In the genomic region with DNA sequence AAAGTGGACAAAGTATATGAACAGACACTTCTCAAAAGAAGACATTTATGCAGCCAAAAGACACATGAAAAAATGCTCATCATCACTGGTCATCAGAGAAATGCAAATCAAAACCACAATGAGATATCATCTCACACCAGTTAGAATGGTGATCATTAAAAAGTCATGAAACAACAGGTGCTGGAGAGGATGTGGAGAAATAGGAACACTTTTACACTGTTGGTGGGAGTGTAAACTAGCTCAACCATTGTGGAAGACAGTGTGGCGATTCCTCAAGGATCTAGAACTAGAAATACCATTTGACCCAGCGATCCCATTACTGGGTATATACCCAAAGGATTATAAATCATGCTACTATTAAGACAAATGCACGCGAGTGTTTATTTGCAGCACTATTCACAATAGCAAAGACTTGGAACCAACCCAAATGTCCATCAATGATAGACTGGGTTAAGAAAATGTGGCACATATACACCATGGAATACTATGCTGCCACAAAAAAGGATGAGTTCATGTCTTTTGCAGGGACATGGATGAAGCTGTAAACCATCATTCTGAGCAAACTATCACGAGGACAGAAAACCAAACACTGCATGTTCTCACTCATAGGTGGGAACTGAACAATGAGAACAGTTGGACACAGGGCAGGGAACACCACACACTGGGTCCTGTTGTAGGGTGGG, we compare ENCODE assay signal across 3 cellular contexts.
A peak's percentile ranks its signal among the peaks of the same experiment; 100 is the strongest.
DNase-seq lines count a peak whose midpoint lies in the region; ATAC-seq, FAIRE-seq and TF ChIP-seq lines count a peak whose summit lies in the region.
"Not testable (repeated sequence)": the region's sequence is repeated elsewhere in the genome, so short reads cannot be mapped to it uniquely, and the experiment has no call there.

No MANE protein-coding gene starts in this region.

- not testable (repeated sequence) for H3K27me3 ChIP-seq in HCT116 (ENCODE audit: insufficient read depth, low read length); K562 (ENCODE audit: control insufficient read depth in 2 of 2, insufficient read depth in 2 of 2, low read length in 2 of 2)

- not testable (repeated sequence) for ATAC-seq in HCT116, K562

- BruUV-seq in HCT116 (replicated peaks; lab: Mats Ljungman, UMichigan); K562 (replicated peaks; lab: Mats Ljungman, UMichigan): not testable (repeated sequence)

- H3K36me3 ChIP-seq in HCT116 (ENCODE audit: control insufficient read depth in 1 of 2, insufficient read depth in 2 of 2, low read length in 2 of 2); HEK293 (ENCODE audit: control insufficient read depth in 2 of 2, insufficient read depth in 1 of 2, low read length in 2 of 2); K562 (ENCODE audit: control insufficient read depth, insufficient read depth, low read length): not testable (repeated sequence)

- CTCF ChIA-PET in HCT116 (lab: Charles Lee); K562 (lab: Yijun Ruan, JAX; ENCODE audit: low intra/inter-chr PET ratio): not testable (repeated sequence)
- CTCF ChIA-PET in HEK293 (lab: Yijun Ruan, JAX), result interaction anchor here (0.6 to 5.3 kb wide), 6 partner anchors 87 to 1615 kb away, joined by 3 to 74 read pairs (median 4); no protein-coding TSS in a partner anchor

- not testable (repeated sequence) for H4K20me1 ChIP-seq in HCT116 (ENCODE audit: insufficient read depth); K562 (replicated peaks; ENCODE audit: control insufficient read depth, insufficient read depth, low read length)

- FAIRE-seq in K562 (lab: Jason Lieb, UNC), result not testable (repeated sequence)

- not testable (repeated sequence) for H3K79me2 ChIP-seq in HCT116 (ENCODE audit: insufficient read depth, low read length); K562 (ENCODE audit: control insufficient read depth, insufficient read depth, low read length)

- intact Hi-C loops in HCT116 (cut with micrococcal nuclease); K562 (cut with micrococcal nuclease): not testable (repeated sequence)

- POLR2A ChIA-PET in HCT116 (lab: Charles Lee); HEK293 (lab: Yijun Ruan, JAX); K562 (lab: Yijun Ruan, JAX): not testable (repeated sequence)

- peaks cover 6 to 17% of the 10 kb centered on the region in 2 experiments; a peak in 3 of 4 replicates for H3K4me1 ChIP-seq in HCT116 (ENCODE audit: control insufficient read depth in 1 of 2, insufficient read depth in 2 of 2, low read length in 2 of 2)
- not testable (repeated sequence) for H3K4me1 ChIP-seq in HEK293 (ENCODE audit: control insufficient read depth, insufficient read depth, low read length); K562 (replicated peaks in 1 of 2; ENCODE audit: control insufficient read depth in 2 of 2, insufficient read depth in 2 of 2, low read length in 2 of 2)

- not testable (repeated sequence) for H2AFZ ChIP-seq in HCT116 (ENCODE audit: low read depth, low read length, poor library complexity, severe bottlenecking); K562 (ENCODE audit: low read depth, low read length)

- not testable (repeated sequence) for H3K9me1 ChIP-seq in K562 (ENCODE audit: control insufficient read depth, insufficient read depth, low read length)

- not testable (repeated sequence) for DNase-seq in HCT116 (ENCODE audit: low read depth, low spot score); K562 (ENCODE audit: extremely low read depth in 1 of 4, low spot score in 3 of 4)

- H3K4me2 ChIP-seq in HCT116 (ENCODE audit: low read length), result peak overlapping the region; percentile 84; the same call in 1 of the 2 replicates
- not testable (repeated sequence) for H3K4me2 ChIP-seq in K562 (ENCODE audit: insufficient read depth, low read length)

- TF ChIP-seq RAD21 in HCT116 (IDR thresholded peaks at IDR 0.05; ENCODE audit: low read depth); K562 (CRISPR knock-in tag; conservative IDR thresholded peaks at IDR 0.05 in 1 of 2, IDR thresholded peaks at IDR 0.05 in 1 of 2): not testable (repeated sequence)

- RAD21 ChIA-PET in HCT116 (lab: Charles Lee; ENCODE audit: low non-redundant PET in 1 of 2, low total read pairs in 2 of 2, uncharacterized antibody in 2 of 2, unreplicated experiment in 2 of 2), result not testable (repeated sequence)

- not testable (repeated sequence) for H3K27ac ChIP-seq in HCT116 (ENCODE audit: low read depth, low read length); HEK293 (ENCODE audit: extremely low read depth, low read depth, low read length); K562 (ENCODE audit: extremely low read depth, low read depth, low read length)

- not testable (repeated sequence) for H3K9me3 ChIP-seq in HCT116 (ENCODE audit: control insufficient read depth in 1 of 2, insufficient read depth in 1 of 2, low read depth in 1 of 2, low read length in 2 of 2); HEK293 (ENCODE audit: control insufficient read depth, insufficient read depth, low read depth, low read length); K562 (replicated peaks; ENCODE audit: control insufficient read depth, insufficient read depth, low read depth, low read length)

- WGBS in K562 (ENCODE audit: insufficient coverage, low coverage, missing lambda C conversion rate), result 0% methylated on average over 5 of the region's 5 CpGs

- in situ Hi-C loops in K562 (cut with MboI), result not testable (repeated sequence)

- H3K9me2 ChIP-seq in HCT116 (ENCODE audit: insufficient read depth), result not testable (repeated sequence)

- not testable (repeated sequence) for TF ChIP-seq POLR2A in HCT116 (IDR thresholded peaks at IDR 0.05; ENCODE audit: borderline replicate concordance, extremely low read depth, insufficient read depth, insufficient read length); K562 (conservative IDR thresholded peaks at IDR 0.05)

- TF ChIP-seq EP300 in K562 (IDR thresholded peaks at IDR 0.05; ENCODE audit: low read length), result not testable (repeated sequence)

- not testable (repeated sequence) for H3K9ac ChIP-seq in HCT116 (ENCODE audit: low read length); K562 (ENCODE audit: insufficient read depth in 1 of 2, low read depth in 2 of 2, low read length in 2 of 2)

- not testable (repeated sequence) for TF ChIP-seq CTCF in HCT116 (IDR thresholded peaks at IDR 0.05 in 2 of 3, conservative IDR thresholded peaks at IDR 0.05 in 1 of 3; ENCODE audit: borderline replicate concordance in 1 of 3, insufficient read depth in 1 of 3, low read depth in 2 of 3, low read length in 2 of 3); HEK293 (tag by site-specific recombination; IDR thresholded peaks at IDR 0.05); K562 (IDR thresholded peaks at IDR 0.05 in 2 of 3, conservative IDR thresholded peaks at IDR 0.05 in 1 of 3; ENCODE audit: insufficient read depth in 2 of 3, low read depth in 1 of 3, low read length in 3 of 3)

- H3K4me3 ChIP-seq in HCT116 (replicated peaks in 1 of 2; ENCODE audit: low read depth in 1 of 2, low read length in 2 of 2); HEK293 (ENCODE audit: low read depth, low read length); K562: not testable (repeated sequence)

TF ChIP-seq in K562, 482 proteins besides CTCF, POLR2A, EP300 and RAD21:
- TF ChIP-seq ZNF146 (CRISPR knock-in tag; IDR thresholded peaks at IDR 0.05; ENCODE audit: unreplicated experiment), result peak; percentile 43
